Comparison of ENCODE assay signal across 34 cellular contexts in the genomic region with DNA sequence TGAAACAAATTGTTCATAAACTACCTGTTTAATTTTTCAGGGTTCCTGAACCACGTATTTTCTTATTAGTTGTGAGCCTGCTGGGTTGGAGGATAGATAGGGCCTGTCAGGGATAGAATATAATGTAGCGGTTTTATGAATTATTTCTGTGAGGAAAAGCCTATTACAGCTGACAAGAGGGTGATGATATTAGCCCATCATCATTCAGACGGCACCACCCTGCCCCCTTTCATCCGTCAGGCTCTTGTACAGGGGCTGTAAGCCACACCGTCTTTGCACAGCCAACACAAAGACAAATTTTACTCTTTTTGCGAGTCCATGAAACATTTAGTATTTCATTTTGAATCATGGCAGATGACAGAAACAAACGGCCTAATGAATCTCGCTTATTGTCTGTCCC.
"Had no signal": no experiment of that assay in that cellular context is flagged by ENCODE, and none has a peak within 500 bp of the region (broad histone marks: within the 10 kb centered on the region; RNA-seq: fewer than 3 reads in every experiment).

No MANE protein-coding gene starts in this region.

- H3K9ac ChIP-seq: KMS-11 had no signal

- H3K36me3 ChIP-seq: MG63 had no signal

- H3K9me3 ChIP-seq: MG63 had no signal

- H3K27me3 ChIP-seq: MG63 had no signal

- H3K4me2 ChIP-seq: KMS-11 had no signal

- DNase-seq: Karpas-422, Kasumi-1, KG1, MG63, MM.1S, MV-4-11, NCI-H1048, NCI-H1092, NCI-H1092 treated with DMSO at 0.1 percent for 48 hours, NCI-H1105, NCI-H1105 treated with DMSO at 0.1 percent for 48 hours, NCI-H1417 treated with DMSO at 0.1 percent for 48 hours, NCI-H1436, NCI-H1436 treated with DMSO at 0.1 percent for 48 hours, NCI-H146, NCI-H1694, NCI-H1694 treated with DMSO at 0.1 percent for 48 hours, NCI-H187, NCI-H187 treated with DMSO at 0.1 percent for 48 hours, NCI-H1930, NCI-H2029, NCI-H2029 treated with DMSO at 0.1 percent for 48 hours, NCI-H2081, NCI-H2081 treated with DMSO at 0.1 percent for 48 hours, NCI-H2107, NCI-H2171, NCI-H2171 treated with DMSO at 0.1 percent for 48 hours, NCI-H2227 treated with DMSO at 0.1 percent for 48 hours, NCI-H226, NCI-H345, NCI-H446, NCI-H446 treated with DMSO at 0.1 percent for 48 hours, NCI-H510A had no signal

- H3K27ac ChIP-seq: KMS-11 had no signal

- H3K4me3 ChIP-seq: MG63 had no signal
